1 cellular context compared by ENCODE assay signal in the genomic region with DNA sequence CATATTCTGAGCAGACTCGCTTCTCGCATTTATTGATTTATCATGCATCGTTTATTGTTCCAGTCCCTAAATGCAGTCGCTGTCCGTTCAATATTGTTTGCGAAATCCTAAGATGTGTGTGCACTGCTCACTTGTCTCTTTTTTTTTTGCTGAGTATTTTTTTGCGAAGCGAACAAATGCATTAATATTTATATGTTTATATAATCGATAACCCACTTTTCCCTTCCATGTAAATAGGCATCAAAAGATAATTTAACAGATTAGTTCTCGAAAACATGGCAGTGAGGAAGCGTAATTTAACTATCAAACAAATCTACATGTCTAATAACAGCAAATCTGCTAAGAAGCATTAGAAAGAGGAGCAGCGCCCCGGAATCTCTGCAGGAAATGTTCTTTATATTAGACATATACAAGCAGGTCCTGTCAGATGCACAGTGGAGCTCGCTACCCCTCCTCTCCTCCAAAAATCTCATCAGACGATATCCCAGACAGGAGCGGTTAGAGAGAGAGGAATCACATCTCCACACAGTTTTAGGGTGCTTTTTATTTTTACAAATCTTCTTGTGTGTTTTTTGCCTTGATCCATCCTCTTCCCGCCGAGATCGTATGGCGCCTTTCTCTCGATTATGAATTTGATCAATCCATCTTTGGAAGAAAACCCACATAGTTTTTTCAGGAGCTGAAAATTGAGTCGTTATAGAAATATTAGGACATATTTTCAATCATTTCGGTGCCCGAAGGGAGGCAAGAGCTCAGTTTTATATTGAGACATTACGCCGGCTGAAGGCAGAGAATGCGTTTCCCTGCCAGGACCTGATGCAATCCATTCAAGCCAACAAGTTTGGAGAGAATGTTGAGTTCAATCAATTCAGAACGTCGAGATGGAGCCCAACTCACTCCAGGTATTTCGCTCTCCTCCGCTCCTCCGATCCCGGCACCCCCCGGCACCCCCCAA.
TF ChIP-seq lines count a peak whose summit lies in the region.

Gene ARID5B (plus strand): TSS at position 871 of the 955 bp plus-strand sequence. CDS start 11 bp downstream, at position 882.

TF ChIP-seq in H1, 55 proteins besides CTCF, POLR2A, EP300 and RAD21:
- TF ChIP-seq CEBPB (IDR thresholded peaks at IDR 0.05; ENCODE audit: low read depth, low read length) (peak; percentile 47; the same call in 1 of the 2 replicates), E2F6 (IDR thresholded peaks at IDR 0.05) (no peak), TEAD4 (IDR thresholded peaks at IDR 0.05; ENCODE audit: low read depth, low read length) (0 out of 2 replicates have a peak, but pooled peaks have one; percentile 18), KDM4A (IDR thresholded peaks at IDR 0.05; ENCODE audit: low read depth, low read length, severe bottlenecking) (peak; percentile 20), SIN3A (conservative IDR thresholded peaks at IDR 0.05 in 1 of 2, IDR thresholded peaks at IDR 0.05 in 1 of 2; ENCODE audit: low read depth in 1 of 2, low read length in 2 of 2) (no peak)
